9 cellular contexts compared by ENCODE assay signal in the genomic region with DNA sequence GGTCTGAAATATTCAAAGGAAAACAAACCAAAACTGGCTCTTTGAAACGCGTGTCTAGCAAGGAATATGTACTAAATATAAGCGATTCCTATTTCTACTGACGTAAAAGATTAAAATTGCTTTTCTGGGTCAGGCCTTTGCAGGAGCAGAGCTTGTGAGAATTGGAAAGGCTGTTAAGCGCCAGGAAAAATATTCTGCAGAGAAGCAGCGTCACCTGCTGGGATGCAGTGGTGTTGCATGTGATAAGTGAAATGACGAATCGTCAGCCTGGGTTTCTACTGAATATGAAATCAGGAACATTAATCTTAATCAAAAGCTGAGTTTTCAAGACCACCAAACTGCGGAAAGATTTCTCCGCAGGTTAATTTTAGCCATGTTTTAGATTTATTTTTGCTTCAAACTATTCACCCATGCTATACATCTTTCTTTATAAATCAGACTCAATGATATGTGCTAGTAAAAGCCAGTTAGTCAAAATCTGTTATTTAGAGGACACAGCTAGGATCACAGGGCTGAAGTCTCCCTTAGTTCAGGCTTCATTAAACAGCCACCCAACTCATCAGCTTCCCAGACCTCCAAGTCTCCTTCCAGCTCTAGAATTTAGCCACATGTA.
A peak's percentile ranks its signal among the peaks of the same experiment; 100 is the strongest.
DNase-seq lines count a peak whose midpoint lies in the region; ATAC-seq, FAIRE-seq and TF ChIP-seq lines count a peak whose summit lies in the region.
"Had no signal": no experiment of that assay in that cellular context is flagged by ENCODE, and none has a peak within 500 bp of the region (broad histone marks: within the 10 kb centered on the region; RNA-seq: fewer than 3 reads in every experiment).

No MANE protein-coding gene starts in this region.

- H3K4me3 ChIP-seq in endothelial cell of umbilical vein (replicated peaks in 1 of 3; ENCODE audit: insufficient read depth in 1 of 3, low read depth in 1 of 3, low read length in 3 of 3) (no peak overlapping the region), mucosa of descending colon (no peak overlapping the region), stomach (no peak overlapping the region)

- intact Hi-C loops in activated CD4-positive, alpha-beta memory T cell treated with anti-CD3 and anti-CD28 coated beads for 36 hours (cut with micrococcal nuclease): loop anchor here (1.0 to 5.0 kb wide), 6 partner anchors 59 to 771 kb away; no protein-coding TSS in a partner anchor
- intact Hi-C loops in endothelial cell of umbilical vein (cut with micrococcal nuclease): loop anchor here (1.0 to 10.0 kb wide), 9 partner anchors 59 to 958 kb away; no protein-coding TSS in a partner anchor
- intact Hi-C loops in mucosa of descending colon (cut with DNase I, micrococcal nuclease): loop anchor here in 1 of 2 donors (5.0 kb wide), 1 partner anchor 725 kb away; no protein-coding TSS in a partner anchor
- intact Hi-C loops in stomach (cut with DNase I; ENCODE audit: low total_unique reads): no loop called here

- no peak overlapping the region for H3K4me3 Mint-ChIP-seq in activated CD4-positive, alpha-beta memory T cell treated with anti-CD3 and anti-CD28 coated beads for 36 hours
- H3K4me3 Mint-ChIP-seq: activated naive CD4-positive, alpha-beta T cell treated with anti-CD3 and anti-CD28 coated beads, Interleukin-2, amount 50 U/mL, for 24 hours had no signal

- peaks cover 18% of the 10 kb centered on the region for H3K27me3 Mint-ChIP-seq in activated CD4-positive, alpha-beta memory T cell treated with anti-CD3 and anti-CD28 coated beads for 36 hours

- H3K9me3 ChIP-seq in endothelial cell of umbilical vein (replicated peaks; ENCODE audit: control insufficient read depth, insufficient read depth, low read length) (no peaks in the 10 kb centered on the region), mucosa of descending colon (no peaks in the 10 kb centered on the region), stomach (no peaks in the 10 kb centered on the region)

- no TSS peak for BruUV-seq in endothelial cell of umbilical vein (replicated peaks; lab: Mats Ljungman, UMichigan)

- no peak overlapping the region for H3K4me2 ChIP-seq in endothelial cell of umbilical vein (ENCODE audit: insufficient read depth, low read length)

- no peaks in the 10 kb centered on the region for H3K9me3 Mint-ChIP-seq in activated CD4-positive, alpha-beta memory T cell treated with anti-CD3 and anti-CD28 coated beads for 36 hours
- H3K9me3 Mint-ChIP-seq: activated naive CD4-positive, alpha-beta T cell treated with anti-CD3 and anti-CD28 coated beads, Interleukin-2, amount 50 U/mL, for 24 hours had no signal

- TF ChIP-seq CTCF in endothelial cell of umbilical vein (IDR thresholded peaks at IDR 0.05; ENCODE audit: extremely low read depth in 1 of 2, insufficient read depth in 1 of 2, low read depth in 1 of 2, low read length in 2 of 2) (peak; percentile 82), mucosa of descending colon (IDR thresholded peaks at IDR 0.05) (peak; percentile 89), stomach (IDR thresholded peaks at IDR 0.05) (peak in 5 of 7 experiments; percentile 48 to 92 (median 79))

- no peaks in the 10 kb centered on the region for H4K20me1 ChIP-seq in endothelial cell of umbilical vein (replicated peaks; ENCODE audit: control insufficient read depth, extremely low read depth, insufficient read depth, low read length)

- no peaks in the 10 kb centered on the region for H3K9me1 ChIP-seq in endothelial cell of umbilical vein (replicated peaks; ENCODE audit: control insufficient read depth, extremely low read depth, insufficient read depth, low read length)

- no peak for TF ChIP-seq EP300 in stomach (IDR thresholded peaks at IDR 0.05)

- H3K9ac ChIP-seq in endothelial cell of umbilical vein (replicated peaks; ENCODE audit: extremely low read depth, insufficient read depth, low read length): no peak overlapping the region

- WGBS in stomach, 5 donors: 4 to 77% (median 40%) methylated on average over 10 of the region's 10 CpGs

- no peaks in the 10 kb centered on the region for H3K79me2 ChIP-seq in endothelial cell of umbilical vein (ENCODE audit: control insufficient read depth, insufficient read depth, low read length)

- dilution Hi-C loops in endothelial cell of umbilical vein (cut with MboI; ENCODE audit: extremely low pct_ligation_motif_present, low sequenced_read_pairs): no loop called here

- DNase-seq in ELF-1 (ENCODE audit: low read depth, low spot score): peak; percentile 13
- peak; percentile 44 for DNase-seq in NCI-H446 treated with DMSO at 0.1 percent for 48 hours (lab: John Stamatoyannopoulos, UW)
- DNase-seq in activated CD4-positive, alpha-beta memory T cell treated with anti-CD3 and anti-CD28 coated beads for 36 hours: peak; percentile 74
- peak; percentile 79 for DNase-seq in endothelial cell of umbilical vein (ENCODE audit: low read depth, low spot score)
- peak in 2 of 3 donors; percentile 80 to 83 for DNase-seq in mucosa of descending colon
- peak; percentile 77 for DNase-seq in stomach
- DNase-seq in mesenteric fat pad (ENCODE audit: low spot score): no peak

- POLR2A ChIA-PET in activated CD4-positive, alpha-beta memory T cell treated with anti-CD3 and anti-CD28 coated beads for 36 hours (lab: Charles Lee): interaction anchor here (1.2 kb wide), 1 partner anchor 20 kb away, joined by 3 read pairs; no protein-coding TSS in a partner anchor
- POLR2A ChIA-PET in endothelial cell of umbilical vein (lab: Charles Lee): interaction anchor here (1.0 kb wide), 1 partner anchor 715 kb away, joined by 3 read pairs; no protein-coding TSS in a partner anchor

- no peaks in the 10 kb centered on the region for H3K4me1 Mint-ChIP-seq in activated CD4-positive, alpha-beta memory T cell treated with anti-CD3 and anti-CD28 coated beads for 36 hours (ENCODE audit: low read depth)
- H3K4me1 Mint-ChIP-seq: activated naive CD4-positive, alpha-beta T cell treated with anti-CD3 and anti-CD28 coated beads, Interleukin-2, amount 50 U/mL, for 24 hours had no signal

- H2AFZ ChIP-seq in endothelial cell of umbilical vein (ENCODE audit: low read depth, low read length): peak overlapping the region; percentile 93

- no peaks in the 10 kb centered on the region for H3K27me3 ChIP-seq in endothelial cell of umbilical vein (ENCODE audit: control insufficient read depth in 2 of 2, insufficient read depth in 2 of 2, low read length in 2 of 2)
- H3K27me3 ChIP-seq in stomach: peaks cover 0 to 20% (median 0%) of the 10 kb centered on the region in 3 donors

- H3K36me3 Mint-ChIP-seq in activated CD4-positive, alpha-beta memory T cell treated with anti-CD3 and anti-CD28 coated beads for 36 hours: no peaks in the 10 kb centered on the region
- H3K36me3 Mint-ChIP-seq: activated naive CD4-positive, alpha-beta T cell treated with anti-CD3 and anti-CD28 coated beads, Interleukin-2, amount 50 U/mL, for 24 hours had no signal

- FAIRE-seq in endothelial cell of umbilical vein (lab: Jason Lieb, UNC): peak; percentile 86

- H3K27ac ChIP-seq in endothelial cell of umbilical vein (ENCODE audit: insufficient read depth, low read depth, low read length) (peak overlapping the region; percentile 3), stomach (no peak overlapping the region)

- H3K36me3 ChIP-seq in endothelial cell of umbilical vein (ENCODE audit: control insufficient read depth in 2 of 2, extremely low read depth in 1 of 2, insufficient read depth in 2 of 2, low read length in 2 of 2) (no peaks in the 10 kb centered on the region), mucosa of descending colon (ENCODE audit: low read depth) (no peaks in the 10 kb centered on the region), stomach (no peaks in the 10 kb centered on the region)

- CTCF ChIA-PET in activated CD4-positive, alpha-beta memory T cell treated with anti-CD3 and anti-CD28 coated beads for 36 hours (lab: Charles Lee): interaction anchor here (0.6 to 3.3 kb wide), 42 partner anchors 8 to 774 kb away, joined by 3 to 41 read pairs (median 4); no protein-coding TSS in a partner anchor
- CTCF ChIA-PET in endothelial cell of umbilical vein (lab: Charles Lee): interaction anchor here (0.6 to 3.1 kb wide), 40 partner anchors 12 to 786 kb away, joined by 3 to 85 read pairs (median 6); no protein-coding TSS in a partner anchor

- H3K4me1 ChIP-seq in endothelial cell of umbilical vein (ENCODE audit: control insufficient read depth, extremely low read depth, insufficient read depth, low read length): peaks cover 13% of the 10 kb centered on the region
- peaks cover 4% of the 10 kb centered on the region for H3K4me1 ChIP-seq in mucosa of descending colon (ENCODE audit: low read depth)
- no peaks in the 10 kb centered on the region for H3K4me1 ChIP-seq in stomach

- no peak for TF ChIP-seq POLR2A in endothelial cell of umbilical vein (IDR thresholded peaks at IDR 0.05; ENCODE audit: low read depth, low read length)
- no peak for TF ChIP-seq POLR2A in stomach (IDR thresholded peaks at IDR 0.05)

- H3K27ac Mint-ChIP-seq in activated CD4-positive, alpha-beta memory T cell treated with anti-CD3 and anti-CD28 coated beads for 36 hours: no peak overlapping the region
- H3K27ac Mint-ChIP-seq: activated naive CD4-positive, alpha-beta T cell treated with anti-CD3 and anti-CD28 coated beads, Interleukin-2, amount 50 U/mL, for 24 hours had no signal

- ATAC-seq in HG02798 (IDR thresholded peaks at IDR 0.05; ENCODE audit: poor library complexity, unreplicated experiment) (peak; percentile 40), mucosa of descending colon (peak; percentile 81)

TF ChIP-seq in endothelial cell of umbilical vein, 7 proteins besides CTCF, POLR2A, EP300 and RAD21:
- no peak for TF ChIP-seq FOS (IDR thresholded peaks at IDR 0.05; ENCODE audit: borderline replicate concordance, insufficient read depth, low read length)
- no peak for TF ChIP-seq MYC (IDR thresholded peaks at IDR 0.05; ENCODE audit: low read depth, low read length)
- TF ChIP-seq, protein P1, sequence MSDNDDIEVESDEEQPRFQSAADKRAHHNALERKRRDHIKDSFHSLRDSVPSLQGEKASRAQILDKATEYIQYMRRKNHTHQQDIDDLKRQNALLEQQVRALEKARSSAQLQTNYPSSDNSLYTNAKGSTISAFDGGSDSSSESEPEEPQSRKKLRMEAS (IDR thresholded peaks at IDR 0.05; ENCODE audit: insufficient read depth, insufficient read length): no peak
- TF ChIP-seq JUN (IDR thresholded peaks at IDR 0.05; ENCODE audit: borderline replicate concordance, insufficient read depth, insufficient read length, low read depth): no peak
- no peak for TF ChIP-seq EZH2 (IDR thresholded peaks at IDR 0.05; ENCODE audit: borderline replicate concordance, low read depth, low read length, severe bottlenecking)
- no peak for TF ChIP-seq POLR2AphosphoS5 (IDR thresholded peaks at IDR 0.05; ENCODE audit: insufficient read depth, low read depth, low read length)
- TF ChIP-seq GATA2 (IDR thresholded peaks at IDR 0.05; ENCODE audit: insufficient read depth, insufficient read length, low read depth, low read length): no peak
